ENCODE assay signal across 24 cellular contexts in genomic region chr16:77157773-77158172, GRCh38. TPM values are rescaled to one million over a fixed set of nuclear protein-coding genes. Genes with fewer than 3 reads are reported as not detected.
"Had no signal": no experiment of that assay in that cellular context is flagged by ENCODE, and none has a peak within 500 bp of the region (broad histone marks: within the 10 kb centered on the region; RNA-seq: fewer than 3 reads in every experiment).

No MANE protein-coding gene starts in this region.

- H3K4me3 ChIP-seq: adrenal gland, breast epithelium, coronary artery, lung, sigmoid colon, thoracic aorta, vagina had no signal

- H3K9me3 ChIP-seq: adrenal gland, breast epithelium, sigmoid colon, thoracic aorta, vagina had no signal

- H3K4me1 ChIP-seq: adrenal gland, breast epithelium, sigmoid colon, vagina had no signal

- H3K27me3 ChIP-seq: adrenal gland, breast epithelium, sigmoid colon, vagina had no signal

- DNase-seq: activated B cell treated with CpG ODN at 0.5 μM for 24 hours; activated CD4-positive, alpha-beta T cell treated with anti-CD3 and anti-CD28 coated beads for 36 hours; activated CD4-positive, alpha-beta T cell treated with anti-CD3 and anti-CD28 coated beads, Interleukin-2, amount 50 U/mL, for 4 hours; activated CD8-positive, alpha-beta memory T cell treated with anti-CD3 and anti-CD28 coated beads for 24 hours; activated CD8-positive, alpha-beta memory T cell treated with anti-CD3 and anti-CD28 coated beads, Interleukin-2, amount 50 U/mL, for 4 hours; activated T-cell treated with anti-CD3 and anti-CD28 coated beads, Interleukin-2, amount 50 U/mL, for 24 hours; adrenal gland; head of caudate nucleus; left colon; naive thymus-derived CD4-positive, alpha-beta T cell; occipital lobe; sigmoid colon; stimulated activated CD4-positive, alpha-beta T cell treated with anti-CD3 and anti-CD28 coated beads, Interleukin-2, amount 100 ng/mL, for 48 hours; stimulated activated CD8-positive, alpha-beta memory T cell treated with anti-CD3 and anti-CD28 coated beads, Interleukin-4, amount 100 ng/mL, for 48 hours; stimulated activated naive B cell treated with anti-CD40 and anti-IgM and Interleukin-4, amounts not matched to agents 10 μg/mL and 1 μg/mL and 100 μg/mL, for 72 hours; T1000 had no signal

- H3K27ac ChIP-seq: adrenal gland, coronary artery, epithelial cell of prostate, sigmoid colon, thoracic aorta, vagina had no signal

- ATAC-seq: activated CD4-positive, alpha-beta T cell treated with anti-CD3 and anti-CD28 coated beads for 36 hours; activated naive CD4-positive, alpha-beta T cell treated with anti-CD3 and anti-CD28 coated beads, Interleukin-2, amount 50 U/mL, for 72 hours; activated T-helper 17 cell treated with anti-CD3 and anti-CD28 coated beads, Interleukin-2, amount 50 U/mL, for 72 hours; left colon; naive thymus-derived CD4-positive, alpha-beta T cell; stimulated activated naive B cell treated with anti-CD40 and anti-IgM and Interleukin-4, amounts not matched to agents 10 μg/mL and 1 μg/mL and 100 μg/mL, for 72 hours had no signal

- H3K36me3 ChIP-seq: adrenal gland, breast epithelium, sigmoid colon, thoracic aorta, vagina had no signal

RNA-seq across cellular contexts. Expression of gene SYCE1L, which starts 41.4 kb away (rescaled TPM):
- total RNA-seq: occipital lobe had no signal
